ENCODE assay signal across 11 cellular contexts in the genomic region with DNA sequence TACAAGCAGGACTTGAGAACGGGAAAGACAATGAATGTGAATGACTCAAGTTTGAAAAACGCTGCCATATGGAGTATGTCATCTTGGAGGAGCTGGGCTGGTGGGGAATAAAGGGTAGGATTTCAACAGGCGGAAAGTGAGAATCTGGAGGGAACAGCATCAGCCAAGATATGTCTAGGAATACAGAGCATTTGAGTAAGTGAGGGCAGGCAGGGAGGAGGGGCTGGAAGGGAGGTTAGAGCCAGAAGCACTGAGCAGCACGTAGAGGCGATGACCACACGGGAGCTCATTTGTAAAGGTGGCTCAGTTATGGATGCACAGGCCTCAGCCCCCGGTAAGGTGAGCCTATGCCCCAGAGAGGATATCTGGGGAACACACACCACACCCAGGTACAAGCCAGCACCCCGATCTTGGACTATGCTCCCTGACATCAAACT.
DNase-seq lines count a peak whose midpoint lies in the region; ATAC-seq and TF ChIP-seq lines count a peak whose summit lies in the region.
"Had no signal": no experiment of that assay in that cellular context is flagged by ENCODE, and none has a peak within 500 bp of the region (broad histone marks: within the 10 kb centered on the region; RNA-seq: fewer than 3 reads in every experiment).

No MANE protein-coding gene starts in this region.

- no peaks in the 10 kb centered on the region for H3K27me3 Mint-ChIP-seq in WTC11 (ENCODE audit: low read depth)
- no peaks in the 10 kb centered on the region for H3K27me3 Mint-ChIP-seq in CD14-positive monocyte (ENCODE audit: low read depth in 3 of 3)

- H3K4me2 ChIP-seq in MM.1S (ENCODE audit: low read depth, low read length) = no peak overlapping the region

- intact Hi-C loops in left cardiac atrium (cut with DNase I) = no loop called here
- intact Hi-C loops in transverse colon (cut with DNase I; ENCODE audit: low total_unique reads) = no loop called here
- intact Hi-C loops in CD14-positive monocyte (cut with micrococcal nuclease) = no loop called here

- H3F3A ChIP-seq in MM.1S (ENCODE audit: insufficient read depth, low read length) = no peaks in the 10 kb centered on the region

- no peaks in the 10 kb centered on the region for H3K9me2 ChIP-seq in MM.1S (replicated peaks; ENCODE audit: insufficient read depth, low read length)

- H3K4me1 Mint-ChIP-seq in WTC11 = peaks cover 14% of the 10 kb centered on the region
- no peaks in the 10 kb centered on the region for H3K4me1 Mint-ChIP-seq in CD14-positive monocyte

- in situ Hi-C loops in transverse colon (cut with MboI; ENCODE audit: low pct_ligation_motif_present in 1 of 4, low pct_unique_long_range_greater_than_20kb in 1 of 4, low sequenced_read_pairs in 3 of 4) = no loop called here

- H3K4me3 ChIP-seq in transverse colon = no peak overlapping the region
- H3K4me3 ChIP-seq in MM.1S (ENCODE audit: low read length) = no peak overlapping the region

- no peak for TF ChIP-seq EP300 in transverse colon (IDR thresholded peaks at IDR 0.05; ENCODE audit: low read depth)

- H3K4me1 ChIP-seq in transverse colon (peaks cover 0 to 12% (median 5%) of the 10 kb centered on the region in 4 donors), MM.1S (ENCODE audit: low read length) (no peaks in the 10 kb centered on the region)

- peaks cover 63% of the 10 kb centered on the region for H3K36me3 Mint-ChIP-seq in WTC11
- peaks cover 69 to 89% of the 10 kb centered on the region in 2 donors for H3K36me3 Mint-ChIP-seq in CD14-positive monocyte

- no peak overlapping the region for H3K27ac ChIP-seq in transverse colon
- no peak overlapping the region for H3K27ac ChIP-seq in MM.1S (ENCODE audit: low read length)

- no peak for TF ChIP-seq POLR2A in transverse colon (IDR thresholded peaks at IDR 0.05)

- H3K79me2 ChIP-seq in MM.1S (ENCODE audit: low read length) = peaks cover 32% of the 10 kb centered on the region

- DNase-seq in HCEC 1CT (peak; percentile 97), WTC11 (ENCODE audit: low spot score) (no peak), left cardiac atrium (no peak), transverse colon (peak; percentile 23), MM.1S (no peak), OCI-M2 (lab: John Stamatoyannopoulos, UW; ENCODE audit: unreplicated experiment) (no peak), CD14-positive monocyte (ENCODE audit: low spot score) (no peak)
- DNase-seq: activated CD4-positive, alpha-beta T cell treated with anti-CD3 and anti-CD28 coated beads for 1 hour; DND-41; mesendoderm; SHP77 treated with DMSO at 0.1 percent for 48 hours had no signal

- CTCF ChIA-PET in WTC11 (lab: Charles Lee) = interaction anchor here (0.7 to 2.9 kb wide), 4 partner anchors 17 to 143 kb away, joined by 3 to 25 read pairs (median 3); no protein-coding TSS in a partner anchor

- peaks cover 0 to 37% (median 14%) of the 10 kb centered on the region in 4 donors for H3K36me3 ChIP-seq in transverse colon
- peaks cover 19% of the 10 kb centered on the region; the same call in 1 of the 2 replicates for H3K36me3 ChIP-seq in MM.1S (replicated peaks; ENCODE audit: insufficient read depth, low read length)

- H3K27ac Mint-ChIP-seq in WTC11 (peak overlapping the region; percentile 84; the same call in 1 of the 2 replicates), CD14-positive monocyte (peak overlapping the region in 2 of 7 donors; percentile 3 to 9)

- TF ChIP-seq CTCF in WTC11 (IDR thresholded peaks at IDR 0.05) (no peak), transverse colon (IDR thresholded peaks at IDR 0.05) (no peak), MM.1S (IDR thresholded peaks at IDR 0.05; ENCODE audit: low read length) (no peak), CD14-positive monocyte (IDR thresholded peaks at IDR 0.05) (no peak)

- no peak overlapping the region for H2AFZ ChIP-seq in MM.1S (ENCODE audit: low read length)

- H3K27me3 ChIP-seq in transverse colon (no peaks in the 10 kb centered on the region), MM.1S (replicated peaks; ENCODE audit: insufficient read depth, low read length) (no peaks in the 10 kb centered on the region)

- H3K9me3 Mint-ChIP-seq in WTC11 = no peaks in the 10 kb centered on the region
- no peaks in the 10 kb centered on the region for H3K9me3 Mint-ChIP-seq in CD14-positive monocyte

- POLR2A ChIA-PET in WTC11 (lab: Charles Lee) = no interaction called here

- ATAC-seq in WTC11 (no peak), left cardiac atrium (peak; percentile 67 to 85)

- H3K9ac ChIP-seq in MM.1S (ENCODE audit: low read length) = no peak overlapping the region

- no peaks in the 10 kb centered on the region for H4K20me1 ChIP-seq in MM.1S (ENCODE audit: insufficient read depth, low read length)

- H3K9me3 ChIP-seq in transverse colon (no peaks in the 10 kb centered on the region), MM.1S (replicated peaks; ENCODE audit: insufficient read depth, low read length) (no peaks in the 10 kb centered on the region)

- H3K4me3 Mint-ChIP-seq in WTC11 (no peak overlapping the region), CD14-positive monocyte (no peak overlapping the region)

- WGBS in transverse colon (ENCODE audit: low coverage in 1 of 2), 2 donors = 80 to 81% methylated on average over 6 to 8 of the region's 8 CpGs

TF ChIP-seq in WTC11, 78 proteins besides CTCF, POLR2A, EP300 and RAD21 (continues in another document):
- TF ChIP-seq, protein P1, sequence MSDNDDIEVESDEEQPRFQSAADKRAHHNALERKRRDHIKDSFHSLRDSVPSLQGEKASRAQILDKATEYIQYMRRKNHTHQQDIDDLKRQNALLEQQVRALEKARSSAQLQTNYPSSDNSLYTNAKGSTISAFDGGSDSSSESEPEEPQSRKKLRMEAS (CRISPR knock-in tag; IDR thresholded peaks at IDR 0.05) = no peak
- TF ChIP-seq, protein P2, sequence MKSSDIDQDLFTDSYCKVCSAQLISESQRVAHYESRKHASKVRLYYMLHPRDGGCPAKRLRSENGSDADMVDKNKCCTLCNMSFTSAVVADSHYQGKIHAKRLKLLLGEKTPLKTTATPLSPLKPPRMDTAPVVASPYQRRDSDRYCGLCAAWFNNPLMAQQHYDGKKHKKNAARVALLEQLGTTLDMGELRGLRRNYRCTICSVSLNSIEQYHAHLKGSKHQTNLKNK (CRISPR knock-in tag; IDR thresholded peaks at IDR 0.05) = no peak
- TF ChIP-seq TP53 (CRISPR knock-in tag; IDR thresholded peaks at IDR 0.05) (no peak), TEAD1 (CRISPR knock-in tag; IDR thresholded peaks at IDR 0.05) (no peak), RELA (CRISPR knock-in tag; IDR thresholded peaks at IDR 0.05; ENCODE audit: borderline replicate concordance) (no peak), ELF4 (CRISPR knock-in tag; IDR thresholded peaks at IDR 0.05; ENCODE audit: low read depth) (no peak), ZNF219 (CRISPR knock-in tag; IDR thresholded peaks at IDR 0.05; ENCODE audit: borderline replicate concordance) (no peak), GABPB1 (CRISPR knock-in tag; IDR thresholded peaks at IDR 0.05) (no peak), CBFB (CRISPR knock-in tag; IDR thresholded peaks at IDR 0.05; ENCODE audit: low read depth) (no peak)
- TF ChIP-seq, protein P3, sequence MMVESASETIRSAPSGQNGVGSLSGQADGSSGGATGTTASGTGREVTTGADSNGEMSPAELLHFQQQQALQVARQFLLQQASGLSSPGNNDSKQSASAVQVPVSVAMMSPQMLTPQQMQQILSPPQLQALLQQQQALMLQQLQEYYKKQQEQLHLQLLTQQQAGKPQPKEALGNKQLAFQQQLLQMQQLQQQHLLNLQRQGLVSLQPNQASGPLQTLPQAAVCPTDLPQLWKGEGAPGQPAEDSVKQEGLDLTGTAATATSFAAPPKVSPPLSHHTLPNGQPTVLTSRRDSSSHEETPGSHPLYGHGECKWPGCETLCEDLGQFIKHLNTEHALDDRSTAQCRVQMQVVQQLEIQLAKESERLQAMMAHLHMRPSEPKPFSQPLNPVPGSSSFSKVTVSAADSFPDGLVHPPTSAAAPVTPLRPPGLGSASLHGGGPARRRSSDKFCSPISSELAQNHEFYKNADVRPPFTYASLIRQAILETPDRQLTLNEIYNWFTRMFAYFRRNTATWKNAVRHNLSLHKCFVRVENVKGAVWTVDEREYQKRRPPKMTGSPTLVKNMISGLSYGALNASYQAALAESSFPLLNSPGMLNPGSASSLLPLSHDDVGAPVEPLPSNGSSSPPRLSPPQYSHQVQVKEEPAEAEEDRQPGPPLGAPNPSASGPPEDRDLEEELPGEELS (CRISPR knock-in tag; IDR thresholded peaks at IDR 0.05) = no peak
- TF ChIP-seq, protein P4, sequence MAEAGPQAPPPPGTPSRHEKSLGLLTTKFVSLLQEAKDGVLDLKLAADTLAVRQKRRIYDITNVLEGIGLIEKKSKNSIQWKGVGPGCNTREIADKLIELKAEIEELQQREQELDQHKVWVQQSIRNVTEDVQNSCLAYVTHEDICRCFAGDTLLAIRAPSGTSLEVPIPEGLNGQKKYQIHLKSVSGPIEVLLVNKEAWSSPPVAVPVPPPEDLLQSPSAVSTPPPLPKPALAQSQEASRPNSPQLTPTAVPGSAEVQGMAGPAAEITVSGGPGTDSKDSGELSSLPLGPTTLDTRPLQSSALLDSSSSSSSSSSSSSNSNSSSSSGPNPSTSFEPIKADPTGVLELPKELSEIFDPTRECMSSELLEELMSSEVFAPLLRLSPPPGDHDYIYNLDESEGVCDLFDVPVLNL (CRISPR knock-in tag; IDR thresholded peaks at IDR 0.05; ENCODE audit: borderline replicate concordance, low read depth) = no peak
- TF ChIP-seq, protein P5, sequence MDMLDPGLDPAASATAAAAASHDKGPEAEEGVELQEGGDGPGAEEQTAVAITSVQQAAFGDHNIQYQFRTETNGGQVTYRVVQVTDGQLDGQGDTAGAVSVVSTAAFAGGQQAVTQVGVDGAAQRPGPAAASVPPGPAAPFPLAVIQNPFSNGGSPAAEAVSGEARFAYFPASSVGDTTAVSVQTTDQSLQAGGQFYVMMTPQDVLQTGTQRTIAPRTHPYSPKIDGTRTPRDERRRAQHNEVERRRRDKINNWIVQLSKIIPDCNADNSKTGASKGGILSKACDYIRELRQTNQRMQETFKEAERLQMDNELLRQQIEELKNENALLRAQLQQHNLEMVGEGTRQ (CRISPR knock-in tag; IDR thresholded peaks at IDR 0.05) = no peak
- TF ChIP-seq, protein P6, sequence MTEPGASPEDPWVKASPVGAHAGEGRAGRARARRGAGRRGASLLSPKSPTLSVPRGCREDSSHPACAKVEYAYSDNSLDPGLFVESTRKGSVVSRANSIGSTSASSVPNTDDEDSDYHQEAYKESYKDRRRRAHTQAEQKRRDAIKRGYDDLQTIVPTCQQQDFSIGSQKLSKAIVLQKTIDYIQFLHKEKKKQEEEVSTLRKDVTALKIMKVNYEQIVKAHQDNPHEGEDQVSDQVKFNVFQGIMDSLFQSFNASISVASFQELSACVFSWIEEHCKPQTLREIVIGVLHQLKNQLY (CRISPR knock-in tag; IDR thresholded peaks at IDR 0.05) = no peak

Comparison
In these comparisons a context has a peak if more than half of its experiments do, and no peak if none do; other contexts are left out.
1. DNase-seq: peak in HCEC 1CT (single experiment) and transverse colon (single experiment); none in WTC11 (single experiment), left cardiac atrium (single experiment), MM.1S (single experiment), OCI-M2 (single experiment) and CD14-positive monocyte (single experiment).